ENCODE assay signal across 34 cellular contexts in genomic region chr20:62671765-62672164, GRCh38. TPM values are rescaled to one million over a fixed set of nuclear protein-coding genes. Genes with fewer than 3 reads are reported as not detected.
DNase-seq lines count a peak whose midpoint lies in the region; ATAC-seq and TF ChIP-seq lines count a peak whose summit lies in the region.
"Had no signal": no experiment of that assay in that cellular context is flagged by ENCODE, and none has a peak within 500 bp of the region (broad histone marks: within the 10 kb centered on the region; RNA-seq: fewer than 3 reads in every experiment).

No MANE protein-coding gene starts in this region.

- H3K27me3 ChIP-seq in A673 (replicated peaks; ENCODE audit: insufficient read depth, low read depth, low read length, poor library complexity) = no peaks in the 10 kb centered on the region
- H3K27me3 ChIP-seq in IMR-90 (ENCODE audit: control insufficient read depth, insufficient read depth, low read length) = peaks cover 2% of the 10 kb centered on the region; the same call in 1 of the 2 replicates
- H3K27me3 ChIP-seq in PC-3 (ENCODE audit: low read length) = no peaks in the 10 kb centered on the region
- H3K27me3 ChIP-seq: hepatocyte, vagina had no signal

- H3K4me3 ChIP-seq in A673 (ENCODE audit: low read depth, low read length, poor library complexity, severe bottlenecking) = no peak overlapping the region
- no peak overlapping the region for H3K4me3 ChIP-seq in IMR-90 (ENCODE audit: insufficient read depth, low read depth, low read length)
- no peak overlapping the region for H3K4me3 ChIP-seq in PC-3 (ENCODE audit: low read length)
- H3K4me3 ChIP-seq: gastrocnemius medialis, HAP-1, hepatocyte, lung, psoas muscle, SK-N-MC, tibial artery, vagina had no signal

- H2BK20ac ChIP-seq in IMR-90 (ENCODE audit: low read depth, low read length) = no peak overlapping the region

- no peaks in the 10 kb centered on the region for H3K79me2 ChIP-seq in PC-3 (ENCODE audit: low read length)
- H3K79me2 ChIP-seq: hepatocyte had no signal

- TF ChIP-seq CTCF in A673 (conservative IDR thresholded peaks at IDR 0.05; ENCODE audit: low read depth, low read length) (no peak), IMR-90 (conservative IDR thresholded peaks at IDR 0.05; ENCODE audit: low read depth, low read length) (no peak), PC-3 (conservative IDR thresholded peaks at IDR 0.05; ENCODE audit: low read depth, low read length) (no peak)

- no peak overlapping the region for H2BK5ac ChIP-seq in IMR-90 (ENCODE audit: low read depth, low read length, poor library complexity, severe bottlenecking)

- peak overlapping the region; percentile 22 for H3K27ac Mint-ChIP-seq in central memory CD8-positive, alpha-beta T cell (ENCODE audit: low read depth)
- H3K27ac Mint-ChIP-seq: activated naive CD4-positive, alpha-beta T cell treated with anti-CD3 and anti-CD28 coated beads for 36 hours; activated T-helper 1 cell treated with anti-CD3 and anti-CD28 coated beads, Interleukin-12 subunit alpha, Interleukin-12 subunit beta, Interleukin-2, Interleukin-4 antibody, amounts not matched to agents 30 ng/mL and 10 ng/mL and 1 ng/mL, durations not matched to agents 14 hours and 24 hours and 36 hours; naive thymus-derived CD4-positive, alpha-beta T cell; stimulated activated naive CD8-positive, alpha-beta T cell treated with anti-CD3 and anti-CD28 coated beads, Interleukin-15, amount 100 ng/mL, for 72 hours; T-helper 1 cell treated with Interleukin-12 subunit alpha and Interleukin-12 subunit beta and Interleukin-4 antibody, amounts not matched to agents 30 μg/mL and 1 μg/mL, for 36 hours had no signal

- H3K56ac ChIP-seq in IMR-90 (ENCODE audit: extremely low read depth, insufficient read depth, low read length) = no peak overlapping the region

- H4K8ac ChIP-seq in IMR-90 (ENCODE audit: low read depth in 2 of 2, low read length in 2 of 2) = no peak overlapping the region

- no peak overlapping the region for H3K4me3 Mint-ChIP-seq in central memory CD8-positive, alpha-beta T cell
- H3K4me3 Mint-ChIP-seq: activated CD4-positive, alpha-beta memory T cell treated with anti-CD3 and anti-CD28 coated beads, Interleukin-2, amount 10 ng/mL, durations not matched to agents 7 days and 5 days; activated naive CD4-positive, alpha-beta T cell treated with anti-CD3 and anti-CD28 coated beads for 36 hours; activated T-helper 1 cell treated with anti-CD3 and anti-CD28 coated beads, Interleukin-12 subunit alpha, Interleukin-12 subunit beta, Interleukin-2, Interleukin-4 antibody, amounts not matched to agents 30 ng/mL and 10 ng/mL and 1 ng/mL, durations not matched to agents 14 hours and 24 hours and 36 hours; brain; CD8-positive, alpha-beta memory T cell; naive thymus-derived CD4-positive, alpha-beta T cell; stimulated activated naive CD8-positive, alpha-beta T cell treated with anti-CD3 and anti-CD28 coated beads, Interleukin-15, amount 100 ng/mL, for 72 hours; T-helper 1 cell treated with Interleukin-12 subunit alpha and Interleukin-12 subunit beta and Interleukin-4 antibody, amounts not matched to agents 30 μg/mL and 1 μg/mL, for 36 hours had no signal

- peak overlapping the region; percentile 23 for H3K27ac ChIP-seq in A673 (ENCODE audit: low read depth, low read length, poor library complexity, severe bottlenecking)
- H3K27ac ChIP-seq in IMR-90 (ENCODE audit: insufficient read depth, low read length) = no peak overlapping the region
- H3K27ac ChIP-seq in PC-3 (ENCODE audit: low read length) = no peak overlapping the region
- H3K27ac ChIP-seq: gastrocnemius medialis, hepatocyte, psoas muscle, SK-N-MC, tibial artery, vagina had no signal

- no peak overlapping the region for H2AK5ac ChIP-seq in IMR-90 (ENCODE audit: low read depth, low read length)

- 90% methylated on average over 2 of the region's 15 CpGs; no CpG with 5 or more reads in 1 of the 2 experiments for WGBS in IMR-90 (ENCODE audit: extremely low coverage in 2 of 2, insufficient read length in 1 of 2), 2 experiments

- H3K9me1 ChIP-seq in IMR-90 (ENCODE audit: insufficient read depth, low read length) = no peaks in the 10 kb centered on the region

- no peak overlapping the region for H4K5ac ChIP-seq in IMR-90 (ENCODE audit: low read depth, low read length)

- no peak overlapping the region for H3K9ac ChIP-seq in IMR-90 (ENCODE audit: low read depth, low read length)
- no peak overlapping the region for H3K9ac ChIP-seq in PC-3 (ENCODE audit: low read length)

- no peaks in the 10 kb centered on the region for H3K4me1 Mint-ChIP-seq in central memory CD8-positive, alpha-beta T cell
- H3K4me1 Mint-ChIP-seq: CD8-positive, alpha-beta memory T cell had no signal

- H3K36me3 Mint-ChIP-seq in central memory CD8-positive, alpha-beta T cell (ENCODE audit: insufficient read depth) = peaks cover 2% of the 10 kb centered on the region
- H3K36me3 Mint-ChIP-seq: brain; CD8-positive, alpha-beta memory T cell had no signal

- H4K91ac ChIP-seq in IMR-90 (ENCODE audit: insufficient read depth, low read depth, low read length) = no peak overlapping the region

- no peak overlapping the region for H3K18ac ChIP-seq in IMR-90 (ENCODE audit: low read depth, low read length)

- no peaks in the 10 kb centered on the region for H3K9me3 Mint-ChIP-seq in central memory CD8-positive, alpha-beta T cell
- H3K9me3 Mint-ChIP-seq: activated CD4-positive, alpha-beta memory T cell treated with anti-CD3 and anti-CD28 coated beads, Interleukin-2, amount 10 ng/mL, durations not matched to agents 7 days and 5 days; activated naive CD4-positive, alpha-beta T cell treated with anti-CD3 and anti-CD28 coated beads for 36 hours; activated T-helper 1 cell treated with anti-CD3 and anti-CD28 coated beads, Interleukin-12 subunit alpha, Interleukin-12 subunit beta, Interleukin-2, Interleukin-4 antibody, amounts not matched to agents 30 ng/mL and 10 ng/mL and 1 ng/mL, durations not matched to agents 14 hours and 24 hours and 36 hours; brain; CD8-positive, alpha-beta memory T cell; naive thymus-derived CD4-positive, alpha-beta T cell; stimulated activated naive CD8-positive, alpha-beta T cell treated with anti-CD3 and anti-CD28 coated beads, Interleukin-15, amount 100 ng/mL, for 72 hours; T-helper 1 cell treated with Interleukin-12 subunit alpha and Interleukin-12 subunit beta and Interleukin-4 antibody, amounts not matched to agents 30 μg/mL and 1 μg/mL, for 36 hours had no signal

- TF ChIP-seq POLR2A in IMR-90 (IDR thresholded peaks at IDR 0.05; ENCODE audit: low read depth, low read length) = no peak

- H3K9me3 ChIP-seq in A673 (ENCODE audit: low read depth, low read length, poor library complexity, severe bottlenecking) = no peaks in the 10 kb centered on the region
- H3K9me3 ChIP-seq in IMR-90 (ENCODE audit: control insufficient read depth, insufficient read depth, low read length) = no peaks in the 10 kb centered on the region
- H3K9me3 ChIP-seq in PC-3 (ENCODE audit: low read length) = no peaks in the 10 kb centered on the region
- H3K9me3 ChIP-seq: gastrocnemius medialis, HAP-1, psoas muscle, tibial artery, vagina had no signal

- H3F3A ChIP-seq in PC-3 (ENCODE audit: low read length, unreplicated experiment) = no peaks in the 10 kb centered on the region

- no peak overlapping the region for H2BK120ac ChIP-seq in IMR-90 (ENCODE audit: low read depth, low read length)

- dilution Hi-C loops in IMR-90 (cut with HindIII; ENCODE audit: low sequenced_read_pairs, unreplicated experiment) = no loop called here

- no peak overlapping the region for H3K23ac ChIP-seq in IMR-90 (ENCODE audit: low read depth, low read length)

- H3K79me1 ChIP-seq in IMR-90 (ENCODE audit: low read depth in 1 of 2, low read length in 2 of 2) = no peaks in the 10 kb centered on the region

- no peak for TF ChIP-seq RAD21 in IMR-90 (IDR thresholded peaks at IDR 0.05; ENCODE audit: low read length)

- no peak overlapping the region for H2AK9ac ChIP-seq in IMR-90 (replicated peaks; ENCODE audit: low read depth, low read length, poor library complexity)

- no peak overlapping the region for H3K4me2 ChIP-seq in IMR-90 (ENCODE audit: low read depth, low read length)
- H3K4me2 ChIP-seq in PC-3 (ENCODE audit: low read length) = no peak overlapping the region
- H3K4me2 ChIP-seq: hepatocyte had no signal

- no peak overlapping the region for H3K14ac ChIP-seq in IMR-90 (replicated peaks; ENCODE audit: low read depth, low read length)

- intact Hi-C loops in A673 (cut with micrococcal nuclease; ENCODE audit: unreplicated experiment) (no loop called here), IMR-90 (cut with micrococcal nuclease) (no loop called here), PC-3 (cut with micrococcal nuclease) (no loop called here)

- H3K4me1 ChIP-seq in A673 (ENCODE audit: insufficient read depth, low read length, poor library complexity, severe bottlenecking) (no peaks in the 10 kb centered on the region), IMR-90 (ENCODE audit: control insufficient read depth, insufficient read depth, low read length) (peaks cover 3% of the 10 kb centered on the region; the same call in 1 of the 2 replicates), PC-3 (ENCODE audit: insufficient read depth, low read length) (peaks cover 15% of the 10 kb centered on the region; the same call in 1 of the 2 replicates)
- H3K4me1 ChIP-seq: gastrocnemius medialis, HAP-1, psoas muscle, vagina had no signal

- POLR2A ChIA-PET in A673 (lab: Charles Lee; ENCODE audit: low non-redundant PET) (no interaction called here), IMR-90 (lab: Charles Lee; ENCODE audit: unreplicated experiment) (no interaction called here), PC-3 (lab: Charles Lee; ENCODE audit: unreplicated experiment) (no interaction called here)

- BruUV-seq in A673 (replicated peaks; lab: Mats Ljungman, UMichigan) (no TSS peak), IMR-90 (replicated peaks; lab: Mats Ljungman, UMichigan) (no TSS peak), PC-3 (replicated peaks; lab: Mats Ljungman, UMichigan) (TSS peak; percentile 2)

- no peak overlapping the region for H2BK15ac ChIP-seq in IMR-90 (ENCODE audit: low read depth, low read length)

- in situ Hi-C loops in IMR-90 (cut with MboI; ENCODE audit: low sequenced_read_pairs) = no loop called here

- H3K36me3 ChIP-seq in A673 (ENCODE audit: insufficient read depth, low read length, poor library complexity, severe bottlenecking) = peaks cover 37% of the 10 kb centered on the region
- H3K36me3 ChIP-seq in IMR-90 (ENCODE audit: control insufficient read depth, insufficient read depth, low read length) = no peaks in the 10 kb centered on the region
- peaks cover 40% of the 10 kb centered on the region for H3K36me3 ChIP-seq in PC-3 (ENCODE audit: low read depth, low read length)
- H3K36me3 ChIP-seq: gastrocnemius medialis, tibial artery, vagina had no signal

- DNase-seq in A673 (ENCODE audit: low spot score) (no peak), IMR-90 (no peak), PC-3 (no peak), NCI-H2196 treated with DMSO at 0.1 percent for 48 hours (lab: John Stamatoyannopoulos, UW; ENCODE audit: unreplicated experiment) (no peak), 8988T (no peak)
- no peak for DNase-seq in central memory CD8-positive, alpha-beta T cell (ENCODE audit: low spot score in 2 of 2)
- DNase-seq: activated CD4-positive, alpha-beta memory T cell treated with anti-CD3 and anti-CD28 coated beads, Interleukin-2, amount 10 ng/mL, durations not matched to agents 7 days and 5 days; activated CD8-positive, alpha-beta memory T cell treated with anti-CD3 and anti-CD28 coated beads, Interleukin-2, amount 50 U/mL, for 4 hours; activated naive CD4-positive, alpha-beta T cell treated with anti-CD3 and anti-CD28 coated beads for 36 hours; AML-193; CD8-positive, alpha-beta memory T cell; gastrocnemius medialis; naive thymus-derived CD4-positive, alpha-beta T cell; NCI-H1417; NCI-H2029 treated with DMSO at 0.1 percent for 48 hours; NCI-H226; NCI-H526 treated with DMSO at 0.1 percent for 48 hours; occipital lobe; psoas muscle; RPMI8226; stimulated activated CD8-positive, alpha-beta memory T cell treated with anti-CD3 and anti-CD28 coated beads, Interleukin-4, amount 100 ng/mL, for 48 hours; stimulated activated naive CD8-positive, alpha-beta T cell treated with anti-CD3 and anti-CD28 coated beads, Interleukin-15, amount 100 ng/mL, for 72 hours; tibial artery had no signal

- no peaks in the 10 kb centered on the region for H3K9me2 ChIP-seq in PC-3 (replicated peaks; ENCODE audit: low read length)

- H3K27me3 Mint-ChIP-seq in central memory CD8-positive, alpha-beta T cell = no peaks in the 10 kb centered on the region
- H3K27me3 Mint-ChIP-seq: activated CD4-positive, alpha-beta memory T cell treated with anti-CD3 and anti-CD28 coated beads, Interleukin-2, amount 10 ng/mL, durations not matched to agents 7 days and 5 days; brain; CD8-positive, alpha-beta memory T cell; naive thymus-derived CD4-positive, alpha-beta T cell; stimulated activated naive CD8-positive, alpha-beta T cell treated with anti-CD3 and anti-CD28 coated beads, Interleukin-15, amount 100 ng/mL, for 72 hours had no signal

- CTCF ChIA-PET in A673 (lab: Charles Lee) = no interaction called here
- CTCF ChIA-PET in IMR-90 (lab: Yijun Ruan, JAX) = interaction anchor here (0.6 kb wide), 1 partner anchor 108 kb away, joined by 4 read pairs; no protein-coding TSS in a partner anchor
- CTCF ChIA-PET in PC-3 (lab: Charles Lee) = no interaction called here

- no peak overlapping the region for H3K4ac ChIP-seq in IMR-90 (ENCODE audit: low read depth, low read length)

- no peaks in the 10 kb centered on the region; the same call in 1 of the 2 replicates for H4K20me1 ChIP-seq in IMR-90 (ENCODE audit: insufficient read depth, low read length)
- H4K20me1 ChIP-seq in PC-3 (ENCODE audit: low read length) = no peaks in the 10 kb centered on the region

- ATAC-seq in IMR-90 (ENCODE audit: low read depth) (no peak), PC-3 (no peak), HG02623 (IDR thresholded peaks at IDR 0.05; ENCODE audit: unreplicated experiment) (no peak), HG02798 (IDR thresholded peaks at IDR 0.05; ENCODE audit: poor library complexity, unreplicated experiment) (no peak)
- no peak for ATAC-seq in central memory CD8-positive, alpha-beta T cell (replicated peaks; ENCODE audit: extremely low read depth, poor library complexity, severe bottlenecking)
- ATAC-seq: gastrocnemius medialis; naive thymus-derived CD4-positive, alpha-beta T cell; psoas muscle; sciatic nerve; stimulated activated naive CD8-positive, alpha-beta T cell treated with anti-CD3 and anti-CD28 coated beads, Interleukin-15, amount 100 ng/mL, for 72 hours had no signal

- H2AFZ ChIP-seq in IMR-90 (replicated peaks; ENCODE audit: low read length, poor library complexity) (no peak overlapping the region), PC-3 (ENCODE audit: low read length) (no peak overlapping the region)
- H2AFZ ChIP-seq: hepatocyte had no signal

RNA-seq across cellular contexts. Expression of gene SLCO4A1, which starts 29.5 kb away (rescaled TPM):
- total RNA-seq in A673 (2021) = 44.5 and 48.8 TPM in 2 replicates
- 0.56 and 0.72 TPM in 2 replicates for total RNA-seq in IMR-90 (2012; rRNA removed)
- 1.1 and 1.5 TPM in 2 replicates for polyA plus RNA-seq in IMR-90 (2012; rRNA removed)
- 1.1 TPM in 2 replicates for polyA plus RNA-seq in IMR-90 (2012; cell fraction: cytosol; rRNA removed)
- 2.1 and 5.3 TPM in 2 replicates for polyA plus RNA-seq in IMR-90 (2012; cell fraction: nucleus; rRNA removed; ENCODE audit: low replicate concordance)
- 161 and 162 TPM in 2 replicates for total RNA-seq in PC-3 (2014; rRNA removed)

RNA-seq across cellular contexts. Expression of gene NTSR1, which starts 36.9 kb away (rescaled TPM):
- total RNA-seq in A673 (2021) = 8.7 and 15.9 TPM in 2 replicates
- total RNA-seq in IMR-90 (2012; rRNA removed) = 0.54 and 0.56 TPM in 2 replicates
- polyA plus RNA-seq in IMR-90 (2012; rRNA removed) = 1.8 and 2.3 TPM in 2 replicates
- 1.1 and 1.9 TPM in 2 replicates for polyA plus RNA-seq in IMR-90 (2012; cell fraction: cytosol; rRNA removed)
- 1.2 and 2.9 TPM in 2 replicates for polyA plus RNA-seq in IMR-90 (2012; cell fraction: nucleus; rRNA removed; ENCODE audit: low replicate concordance)
- total RNA-seq in PC-3 (2014; rRNA removed) = 7.8 and 10.6 TPM in 2 replicates
- total RNA-seq: activated CD4-positive, alpha-beta memory T cell treated with anti-CD3 and anti-CD28 coated beads, Interleukin-2, amount 10 ng/mL, durations not matched to agents 7 days and 5 days; activated naive CD4-positive, alpha-beta T cell treated with anti-CD3 and anti-CD28 coated beads for 36 hours; activated T-helper 1 cell treated with anti-CD3 and anti-CD28 coated beads, Interleukin-12 subunit alpha, Interleukin-12 subunit beta, Interleukin-2, Interleukin-4 antibody, amounts not matched to agents 30 ng/mL and 10 ng/mL and 1 ng/mL, durations not matched to agents 14 hours and 24 hours and 36 hours; CD8-positive, alpha-beta memory T cell had no signal
- polyA plus RNA-seq: CD8-positive, alpha-beta memory T cell; hepatocyte; naive thymus-derived CD4-positive, alpha-beta T cell had no signal

Comparison
In these comparisons a context has a peak if more than half of its experiments do, and no peak if none do; other contexts are left out.
1. RNA of gene SLCO4A1, which starts 29.5 kb away (total RNA-seq): 161 to 162 TPM in PC-3 and 44.5 to 48.8 TPM in A673; 0.56 to 0.72 TPM in IMR-90; every median in the first group is over 10 times any median in the second.